Comparison of ENCODE assay signal across 8 cellular contexts in genomic region chr5:143824851-143825720, GRCh38. TPM values are rescaled to one million over a fixed set of nuclear protein-coding genes. Genes with fewer than 3 reads are reported as not detected.
DNase-seq lines count a peak whose midpoint lies in the region; ATAC-seq, FAIRE-seq and TF ChIP-seq lines count a peak whose summit lies in the region.

No MANE protein-coding gene starts in this region.

- intact Hi-C loops in pancreas (cut with DNase I) (loop anchor here in 1 of 3 donors (10.0 kb wide), 1 partner anchor 900 kb away; no protein-coding TSS in a partner anchor), transverse colon (cut with DNase I; ENCODE audit: low total_unique reads) (loop anchor here (10.0 kb wide), 1 partner anchor 900 kb away; no protein-coding TSS in a partner anchor)

- in situ Hi-C loops in transverse colon (cut with MboI; ENCODE audit: low pct_ligation_motif_present in 1 of 4, low pct_unique_long_range_greater_than_20kb in 1 of 4, low sequenced_read_pairs in 3 of 4), result loop anchor here in 2 of 4 donors (10.0 to 25.0 kb wide), 4 partner anchors 388 to 900 kb away; partner anchors contain the start of gene NR3C1 (in 1 of the 2)

- no peak overlapping the region for H3K27ac ChIP-seq in GM23338 (ENCODE audit: low read depth)
- no peak overlapping the region for H3K27ac ChIP-seq in pancreas
- no peak overlapping the region for H3K27ac ChIP-seq in transverse colon

- TF ChIP-seq CTCF in GM23338 (conservative IDR thresholded peaks at IDR 0.05; ENCODE audit: low read depth in 2 of 2), result peak; percentile 92 to 96
- peak; percentile 94 for TF ChIP-seq CTCF in LNCaP clone FGC (IDR thresholded peaks at IDR 0.05; ENCODE audit: control insufficient read depth, extremely low read depth, insufficient read depth)
- TF ChIP-seq CTCF in pancreas (IDR thresholded peaks at IDR 0.05), result peak; percentile 89 to 94 (median 94)
- peak; percentile 86 to 97 (median 94) for TF ChIP-seq CTCF in transverse colon (IDR thresholded peaks at IDR 0.05)

- H3K27ac Mint-ChIP-seq in GM23338, result no peak overlapping the region

- FAIRE-seq in pancreas (lab: Jason Lieb, UNC), result no peak

- H3K36me3 ChIP-seq in GM23338 (ENCODE audit: insufficient read depth) (no peaks in the 10 kb centered on the region), pancreas (no peaks in the 10 kb centered on the region), transverse colon (no peaks in the 10 kb centered on the region)

- TF ChIP-seq EP300 in transverse colon (IDR thresholded peaks at IDR 0.05; ENCODE audit: low read depth), result no peak

- H3K36me3 Mint-ChIP-seq in GM23338 (ENCODE audit: low read depth), result no peaks in the 10 kb centered on the region

- H3K4me3 Mint-ChIP-seq in GM23338, result no peak overlapping the region

- no peaks in the 10 kb centered on the region for H3K79me2 ChIP-seq in GM23338 (replicated peaks; ENCODE audit: insufficient read depth)

- H3K9me3 ChIP-seq in pancreas (no peaks in the 10 kb centered on the region), transverse colon (no peaks in the 10 kb centered on the region)

- H3K4me1 Mint-ChIP-seq in GM23338, result no peaks in the 10 kb centered on the region

- DNase-seq in ELR (ENCODE audit: low read depth) (peak; percentile 78), GM23338 (ENCODE audit: low spot score) (peak; percentile 92), LNCaP clone FGC (ENCODE audit: low read depth) (peak; percentile 33), SHP77 (lab: John Stamatoyannopoulos, UW) (peak; percentile 73 to 83), globus pallidus (ENCODE audit: low spot score) (peak; percentile 66), pancreas (peak; percentile 63 to 91 (median 84)), transverse colon (peak; percentile 86)
- DNase-seq in activated effector memory CD4-positive, alpha-beta T cell treated with anti-CD3 and anti-CD28 coated beads, Interleukin-2, amount 50 U/mL, for 16 hours, result peak; percentile 92

- H2AFZ ChIP-seq in GM23338, result no peak overlapping the region

- H3K27me3 Mint-ChIP-seq in GM23338 (ENCODE audit: insufficient read depth, low read depth, poor library complexity), result no peaks in the 10 kb centered on the region

- ATAC-seq in GM23338 (peak; percentile 100), pancreas (peak; percentile 93 to 99 (median 98))

- no peaks in the 10 kb centered on the region for H3K9me2 ChIP-seq in GM23338 (ENCODE audit: insufficient read depth)

- no peak overlapping the region for H3K4me2 ChIP-seq in GM23338

- H3K4me1 ChIP-seq in GM23338 (ENCODE audit: insufficient read depth) (no peaks in the 10 kb centered on the region), pancreas (no peaks in the 10 kb centered on the region), transverse colon (no peaks in the 10 kb centered on the region)

- H3K27me3 ChIP-seq in GM23338 (ENCODE audit: insufficient read depth), result no peaks in the 10 kb centered on the region
- no peaks in the 10 kb centered on the region for H3K27me3 ChIP-seq in pancreas
- no peaks in the 10 kb centered on the region for H3K27me3 ChIP-seq in transverse colon

- TF ChIP-seq POLR2A in transverse colon (IDR thresholded peaks at IDR 0.05), result no peak

- H3K9me3 Mint-ChIP-seq in GM23338, result no peaks in the 10 kb centered on the region

- H3K4me3 ChIP-seq in GM23338 (no peak overlapping the region), LNCaP clone FGC (ENCODE audit: low read depth, low read length) (no peak overlapping the region), pancreas (no peak overlapping the region), transverse colon (no peak overlapping the region)

- H3F3A ChIP-seq in GM23338 (replicated peaks; ENCODE audit: low read depth), result no peaks in the 10 kb centered on the region

- H4K20me1 ChIP-seq in GM23338 (replicated peaks; ENCODE audit: insufficient read depth), result no peaks in the 10 kb centered on the region

- 15 to 19% methylated on average over 8 of the region's 8 CpGs for WGBS in pancreas, 2 donors
- WGBS in transverse colon (ENCODE audit: low coverage in 1 of 2), 2 donors, result 31 to 50% methylated on average over 7 to 8 of the region's 8 CpGs

TF ChIP-seq in GM23338, 12 proteins besides CTCF, POLR2A, EP300 and RAD21:
- TF ChIP-seq REST (IDR thresholded peaks at IDR 0.05; ENCODE audit: unreplicated experiment), result no peak
- TF ChIP-seq CREB1 (CRISPR knock-in tag; IDR thresholded peaks at IDR 0.05; ENCODE audit: low read depth), result peak; percentile 65

RNA-seq across cellular contexts. Expression of gene HMHB1, which starts 13.1 kb away (rescaled TPM):
- not detected in 2 replicates for total RNA-seq in GM23338 (2014; rRNA removed; shearing (Covaris generic))
- polyA plus RNA-seq in GM23338 (2016; fragmentation: Nextera tagmentation; extraction: Ambion mirVana), result not detected in 2 replicates
- total RNA-seq in pancreas, result not detected
- polyA plus RNA-seq in pancreas, result not detected
- total RNA-seq in transverse colon, result not detected

Comparison
In these comparisons a context has a peak if more than half of its experiments do, and no peak if none do; other contexts are left out.
1. DNase-seq: peak in every context shown above with its lines; median percentile 92 in GM23338; 92 in activated effector memory CD4-positive, alpha-beta T cell treated with anti-CD3 and anti-CD28 coated beads, Interleukin-2, amount 50 U/mL, for 16 hours; 86 in transverse colon; 84 in pancreas; 78 in ELR; 78 in SHP77; 66 in globus pallidus; 33 in LNCaP clone FGC.